Comparison of ENCODE assay signal across 12 cellular contexts in the genomic region with DNA sequence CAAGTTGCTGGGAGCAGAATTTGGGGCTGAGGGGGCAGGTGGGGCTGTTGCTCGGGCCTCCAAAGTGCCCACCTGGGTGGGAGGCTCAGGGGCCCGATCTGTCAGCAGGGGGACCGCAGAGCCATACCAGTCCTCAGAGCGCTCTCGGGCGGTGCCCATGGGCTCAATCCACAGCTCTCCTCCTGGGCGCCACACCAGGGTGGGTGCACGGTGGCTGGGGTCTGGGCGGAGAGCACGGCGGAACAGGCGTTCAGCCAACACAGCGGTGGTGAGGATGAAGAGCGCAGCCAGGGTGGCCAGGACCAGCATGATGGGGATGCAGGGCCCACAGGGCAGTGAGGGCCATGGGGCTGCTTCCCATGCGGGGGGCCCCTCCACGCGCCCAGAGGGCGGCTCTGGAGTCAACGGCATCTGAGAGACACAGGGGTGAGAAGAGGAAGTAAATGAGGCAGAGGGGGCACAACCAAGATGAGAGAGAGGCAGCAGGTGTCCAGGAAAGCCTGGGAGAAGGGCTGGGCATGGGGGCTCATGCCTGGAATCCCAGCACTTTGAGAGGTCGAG. TPM values are rescaled to one million over a fixed set of nuclear protein-coding genes. Genes with fewer than 3 reads are reported as not detected.
DNase-seq lines count a peak whose midpoint lies in the region; ATAC-seq and TF ChIP-seq lines count a peak whose summit lies in the region.
"Had no signal": no experiment of that assay in that cellular context is flagged by ENCODE, and none has a peak within 500 bp of the region (broad histone marks: within the 10 kb centered on the region; RNA-seq: fewer than 3 reads in every experiment).

No MANE protein-coding gene starts in this region.

- DNase-seq in activated naive CD4-positive, alpha-beta T cell treated with anti-CD3 and anti-CD28 coated beads for 36 hours, result no peak
- DNase-seq in activated naive CD4-positive, alpha-beta T cell treated with Interleukin-2 at 50 U/mL for 16 hours, result no peak
- DNase-seq in T-cell (peak in 3 of 34 experiments; percentile 11 to 14 (median 13)), esophagus squamous epithelium (lab: John Stamatoyannopoulos, UW) (no peak), suprapubic skin (ENCODE audit: low spot score in 2 of 2) (no peak), NCI-H226 (no peak), NCI-H446 treated with DMSO at 0.1 percent for 48 hours (lab: John Stamatoyannopoulos, UW) (no peak)
- DNase-seq: nephron progenitor cell, thyroid gland had no signal

- peak overlapping the region; percentile 97 for H3K27ac Mint-ChIP-seq in activated naive CD4-positive, alpha-beta T cell treated with anti-CD3 and anti-CD28 coated beads for 36 hours
- H3K27ac Mint-ChIP-seq in T-cell, result peak overlapping the region; percentile 98 to 99
- H3K27ac Mint-ChIP-seq: nephron progenitor cell had no signal

- peaks cover 18% of the 10 kb centered on the region for H3K36me3 Mint-ChIP-seq in activated naive CD4-positive, alpha-beta T cell treated with anti-CD3 and anti-CD28 coated beads for 36 hours (ENCODE audit: low read depth)
- peaks cover 62% of the 10 kb centered on the region for H3K36me3 Mint-ChIP-seq in T-cell

- intact Hi-C loops in activated naive CD4-positive, alpha-beta T cell treated with anti-CD3 and anti-CD28 coated beads for 36 hours (cut with micrococcal nuclease), result loop anchor here (5.0 kb wide), 1 partner anchor 63 kb away; a partner anchor contains a TSS
- intact Hi-C loops in esophagus squamous epithelium (cut with DNase I), result no loop called here

- TF ChIP-seq CTCF in esophagus squamous epithelium (IDR thresholded peaks at IDR 0.05), result no peak
- TF ChIP-seq CTCF in suprapubic skin (IDR thresholded peaks at IDR 0.05), result no peak

- peaks cover 76% of the 10 kb centered on the region for H3K4me1 Mint-ChIP-seq in activated naive CD4-positive, alpha-beta T cell treated with anti-CD3 and anti-CD28 coated beads for 36 hours (ENCODE audit: low read depth)
- peaks cover 75 to 80% (median 77%) of the 10 kb centered on the region in 3 donors for H3K4me1 Mint-ChIP-seq in T-cell

- no peak for TF ChIP-seq POLR2A in esophagus squamous epithelium (IDR thresholded peaks at IDR 0.05)
- no peak for TF ChIP-seq POLR2A in suprapubic skin (IDR thresholded peaks at IDR 0.05)

- no peaks in the 10 kb centered on the region for H3K9me3 Mint-ChIP-seq in activated naive CD4-positive, alpha-beta T cell treated with anti-CD3 and anti-CD28 coated beads for 36 hours
- H3K9me3 Mint-ChIP-seq in T-cell, result no peaks in the 10 kb centered on the region

- H3K4me3 ChIP-seq in esophagus squamous epithelium (peak overlapping the region in 3 of 4 donors; percentile 34 to 59 (median 44)), suprapubic skin (peak overlapping the region; percentile 18)

- CTCF ChIA-PET in activated naive CD4-positive, alpha-beta T cell treated with anti-CD3 and anti-CD28 coated beads for 36 hours (lab: Charles Lee), result interaction anchor here (1.0 to 2.1 kb wide), 3 partner anchors 15 to 45 kb away, joined by 3 to 7 read pairs (median 4); a partner anchor contains a TSS
- CTCF ChIA-PET in T-cell (lab: Charles Lee), result interaction anchor here in 1 of 2 donors (2.2 to 3.3 kb wide), 2 partner anchors 43 to 46 kb away, joined by 14 to 15 read pairs; a partner anchor contains a TSS

- H3K9me3 ChIP-seq in esophagus squamous epithelium, result no peaks in the 10 kb centered on the region
- no peaks in the 10 kb centered on the region for H3K9me3 ChIP-seq in suprapubic skin
- H3K9me3 ChIP-seq: ascending aorta, thyroid gland had no signal

- H3K4me1 ChIP-seq in esophagus squamous epithelium (no peaks in the 10 kb centered on the region), suprapubic skin (no peaks in the 10 kb centered on the region)
- H3K4me1 ChIP-seq: ascending aorta, thyroid gland had no signal

- peak overlapping the region in 1 of 4 donors; percentile 72 for H3K27ac ChIP-seq in esophagus squamous epithelium
- H3K27ac ChIP-seq in suprapubic skin, result no peak overlapping the region
- H3K27ac ChIP-seq: ascending aorta, epithelial cell of prostate, thyroid gland had no signal

- peak overlapping the region; percentile 97 for H3K4me3 Mint-ChIP-seq in activated naive CD4-positive, alpha-beta T cell treated with anti-CD3 and anti-CD28 coated beads for 36 hours
- H3K4me3 Mint-ChIP-seq in T-cell, result peak overlapping the region; percentile 98 to 99 (median 98)
- H3K4me3 Mint-ChIP-seq: nephron progenitor cell had no signal

- ATAC-seq in T-cell (replicated peaks in 1 of 4) (no peak), HG02938 (IDR thresholded peaks at IDR 0.05; ENCODE audit: unreplicated experiment) (no peak)

- POLR2A ChIA-PET in T-cell (lab: Charles Lee), result interaction anchor here in 1 of 2 donors (0.6 to 0.7 kb wide), 2 partner anchors 63 to 67 kb away, joined by 3 read pairs; no protein-coding TSS in a partner anchor

- TF ChIP-seq EP300 in suprapubic skin (IDR thresholded peaks at IDR 0.05), result no peak

- H3K27me3 Mint-ChIP-seq in activated naive CD4-positive, alpha-beta T cell treated with anti-CD3 and anti-CD28 coated beads for 36 hours (ENCODE audit: low read depth), result no peaks in the 10 kb centered on the region
- H3K27me3 Mint-ChIP-seq in T-cell, result peaks cover 0 to 2% of the 10 kb centered on the region in 2 donors

- H3K36me3 ChIP-seq in esophagus squamous epithelium (no peaks in the 10 kb centered on the region), suprapubic skin (no peaks in the 10 kb centered on the region)
- H3K36me3 ChIP-seq: ascending aorta, thyroid gland had no signal

- peaks cover 0 to 39% (median 0%) of the 10 kb centered on the region in 4 donors for H3K27me3 ChIP-seq in esophagus squamous epithelium
- H3K27me3 ChIP-seq in suprapubic skin, result no peaks in the 10 kb centered on the region
- H3K27me3 ChIP-seq: ascending aorta, thyroid gland had no signal

- 73 to 82% methylated on average over 5 to 16 of the region's 20 CpGs for WGBS in esophagus squamous epithelium, 2 donors
- WGBS in suprapubic skin, result 75% methylated on average over 15 of the region's 20 CpGs

RNA-seq across cellular contexts. Expression of a gene that starts 1.2 kb away (rescaled TPM):
- 10 to 100 TPM; 11.4 to 12.1 TPM for total RNA-seq in activated naive CD4-positive, alpha-beta T cell treated with anti-CD3 and anti-CD28 coated beads for 36 hours
- 100 to 1,000 TPM; 122 to 194 (median 142) TPM for total RNA-seq in T-cell
- total RNA-seq in esophagus squamous epithelium, result 1 to 10 TPM in 3 of 4 donors, under 1 TPM in 1; 0.13 to 3.4 (median 1.6) TPM
- 1 to 10 TPM in 1 of 4 donors, under 1 TPM in 1, not detected in 2; 0.34 to 1.1 TPM for total RNA-seq in suprapubic skin

RNA-seq across cellular contexts. Expression of a gene that starts 33.4 kb away (rescaled TPM):
- total RNA-seq in activated naive CD4-positive, alpha-beta T cell treated with anti-CD3 and anti-CD28 coated beads for 36 hours, result not detected
- total RNA-seq in T-cell (under 1 TPM in 2 of 5 donors, not detected in 3; 0.09 to 0.15 TPM), esophagus squamous epithelium (not detected), suprapubic skin (under 1 TPM in 1 of 4 donors, not detected in 3; 0.89 TPM)
- total RNA-seq: thyroid gland had no signal

RNA-seq across cellular contexts. Expression of a gene that starts 45.9 kb away (rescaled TPM):
- total RNA-seq in activated naive CD4-positive, alpha-beta T cell treated with anti-CD3 and anti-CD28 coated beads for 36 hours, result 100 to 1,000 TPM; 201 to 209 TPM
- total RNA-seq in T-cell, result 10 to 100 TPM; 84.1 to 95.2 (median 84.9) TPM
- total RNA-seq in esophagus squamous epithelium, result 10 to 100 TPM; 31.0 to 46.3 (median 37.6) TPM
- 10 to 100 TPM; 42.8 to 65.7 (median 55.1) TPM for total RNA-seq in suprapubic skin

Comparison
In these comparisons a context has a peak if more than half of its experiments do, and no peak if none do; other contexts are left out.
1. RNA of a gene that starts 1.2 kb away (total RNA-seq): 122 to 194 TPM in T-cell; 11.4 to 12.1 TPM in activated naive CD4-positive, alpha-beta T cell treated with anti-CD3 and anti-CD28 coated beads for 36 hours, 0.13 to 3.4 TPM in esophagus squamous epithelium and 0.34 to 1.1 TPM in suprapubic skin; every median in the first group is over 4 times any median in the second.